2 cellular contexts compared by ENCODE assay signal in genomic region chr1:234845097-234845660, GRCh38.
A peak's percentile ranks its signal among the peaks of the same experiment; 100 is the strongest.
TF ChIP-seq lines count a peak whose summit lies in the region.

No MANE protein-coding gene starts in this region.

TF ChIP-seq in GM23338, 12 proteins besides CTCF, POLR2A, EP300 and RAD21 (continued from another document):
- no peak for TF ChIP-seq REST (IDR thresholded peaks at IDR 0.05; ENCODE audit: unreplicated experiment)
- no peak for TF ChIP-seq EZH2 (IDR thresholded peaks at IDR 0.05; ENCODE audit: low read depth, unreplicated experiment)
- no peak for TF ChIP-seq ZNF462 (CRISPR knock-in tag; IDR thresholded peaks at IDR 0.05)
- no peak for TF ChIP-seq POLR2AphosphoS5 (IDR thresholded peaks at IDR 0.05; ENCODE audit: low read depth)
- no peak for TF ChIP-seq ZNF331 (CRISPR knock-in tag; IDR thresholded peaks at IDR 0.05; ENCODE audit: low read depth)
- TF ChIP-seq ZNF114 (CRISPR knock-in tag; IDR thresholded peaks at IDR 0.05) = no peak
- no peak for TF ChIP-seq CREB1 (CRISPR knock-in tag; IDR thresholded peaks at IDR 0.05; ENCODE audit: low read depth)
- TF ChIP-seq NANOG (IDR thresholded peaks at IDR 0.05; ENCODE audit: borderline replicate concordance) = no peak

TF ChIP-seq in GM12878, 131 proteins besides CTCF, POLR2A, EP300 and RAD21 (continued from another document and continues in another):
- TF ChIP-seq ZNF592 (IDR thresholded peaks at IDR 0.05) = no peak; the same call in none of the 2 replicates
- TF ChIP-seq IKZF2 (IDR thresholded peaks at IDR 0.05) = peak; percentile 85 to 87
- TF ChIP-seq SKIL (IDR thresholded peaks at IDR 0.05; ENCODE audit: low read depth, poor library complexity, severe bottlenecking) = no peak
- 0 out of 2 replicates have a peak, but pooled peaks have one; percentile 29 for TF ChIP-seq TBL1XR1 (IDR thresholded peaks at IDR 0.05; ENCODE audit: low read depth, low read length)
- no peak for TF ChIP-seq ASH2L (IDR thresholded peaks at IDR 0.05; ENCODE audit: borderline replicate concordance, low read depth)
- peak; percentile 40; the same call in 1 of the 2 replicates for TF ChIP-seq TCF12 (IDR thresholded peaks at IDR 0.05; ENCODE audit: low read depth, low read length)
- no peak for TF ChIP-seq ZBTB40 (IDR thresholded peaks at IDR 0.05; ENCODE audit: borderline replicate concordance)
- no peak for TF ChIP-seq E2F4 (IDR thresholded peaks at IDR 0.05; ENCODE audit: low read depth, low read length)
- TF ChIP-seq JUND (IDR thresholded peaks at IDR 0.05; ENCODE audit: low read depth, low read length) = no peak
- no peak for TF ChIP-seq ELK1 (IDR thresholded peaks at IDR 0.05; ENCODE audit: low read depth, low read length)
- 0 out of 2 replicates have a peak, but pooled peaks have one; percentile 44 for TF ChIP-seq GATAD2B (conservative IDR thresholded peaks at IDR 0.05; ENCODE audit: low read depth)
- no peak for TF ChIP-seq RFX5 (IDR thresholded peaks at IDR 0.05; ENCODE audit: low read depth, low read length)
- peak; percentile 64 for TF ChIP-seq RELB (IDR thresholded peaks at IDR 0.05; ENCODE audit: low read depth)
- no peak for TF ChIP-seq HDAC2 (IDR thresholded peaks at IDR 0.05)
- TF ChIP-seq MLLT1 (IDR thresholded peaks at IDR 0.05) = peak; percentile 84
- no peak for TF ChIP-seq ATF3 (IDR thresholded peaks at IDR 0.05; ENCODE audit: borderline replicate concordance, extremely low read depth, low read depth, low read length)
- peak; percentile 73; the same call in 1 of the 2 replicates for TF ChIP-seq PAX5 (IDR thresholded peaks at IDR 0.05; ENCODE audit: borderline replicate concordance, low read depth, low read length)
- TF ChIP-seq MTA3 (IDR thresholded peaks at IDR 0.05; ENCODE audit: borderline replicate concordance, low read length) = no peak; the same call in 1 of the 2 replicates
- TF ChIP-seq IRF3 (IDR thresholded peaks at IDR 0.05) = no peak
- TF ChIP-seq MYC (IDR thresholded peaks at IDR 0.05; ENCODE audit: insufficient read depth, insufficient read length, insufficient replicate concordance, low read length, severe bottlenecking) = no peak
- no peak for TF ChIP-seq HDGF (IDR thresholded peaks at IDR 0.05)
- TF ChIP-seq RELA (IDR thresholded peaks at IDR 0.05; ENCODE audit: borderline replicate concordance, partially characterized antibody) = no peak
- TF ChIP-seq NBN (IDR thresholded peaks at IDR 0.05) = peak; percentile 31; the same call in 1 of the 2 replicates
- peak; percentile 77 for TF ChIP-seq MTA2 (IDR thresholded peaks at IDR 0.05; ENCODE audit: low read depth)
- no peak for TF ChIP-seq PRDM15 (CRISPR knock-in tag; IDR thresholded peaks at IDR 0.05)
- TF ChIP-seq POU2F2 (IDR thresholded peaks at IDR 0.05; ENCODE audit: borderline replicate concordance, low read depth, low read length) = peak; percentile 17; the same call in 1 of the 3 replicates
- TF ChIP-seq NFYA (IDR thresholded peaks at IDR 0.05; ENCODE audit: borderline replicate concordance, low read depth, low read length) = no peak
- TF ChIP-seq BMI1 (IDR thresholded peaks at IDR 0.05; ENCODE audit: borderline replicate concordance) = no peak
- no peak for TF ChIP-seq YY1 (IDR thresholded peaks at IDR 0.05; ENCODE audit: low read depth, low read length)
- TF ChIP-seq EED (IDR thresholded peaks at IDR 0.05; ENCODE audit: low read depth) = peak; percentile 86
- no peak for TF ChIP-seq TARDBP (IDR thresholded peaks at IDR 0.05; ENCODE audit: borderline replicate concordance)
